8 cellular contexts compared by ENCODE assay signal in the genomic region with DNA sequence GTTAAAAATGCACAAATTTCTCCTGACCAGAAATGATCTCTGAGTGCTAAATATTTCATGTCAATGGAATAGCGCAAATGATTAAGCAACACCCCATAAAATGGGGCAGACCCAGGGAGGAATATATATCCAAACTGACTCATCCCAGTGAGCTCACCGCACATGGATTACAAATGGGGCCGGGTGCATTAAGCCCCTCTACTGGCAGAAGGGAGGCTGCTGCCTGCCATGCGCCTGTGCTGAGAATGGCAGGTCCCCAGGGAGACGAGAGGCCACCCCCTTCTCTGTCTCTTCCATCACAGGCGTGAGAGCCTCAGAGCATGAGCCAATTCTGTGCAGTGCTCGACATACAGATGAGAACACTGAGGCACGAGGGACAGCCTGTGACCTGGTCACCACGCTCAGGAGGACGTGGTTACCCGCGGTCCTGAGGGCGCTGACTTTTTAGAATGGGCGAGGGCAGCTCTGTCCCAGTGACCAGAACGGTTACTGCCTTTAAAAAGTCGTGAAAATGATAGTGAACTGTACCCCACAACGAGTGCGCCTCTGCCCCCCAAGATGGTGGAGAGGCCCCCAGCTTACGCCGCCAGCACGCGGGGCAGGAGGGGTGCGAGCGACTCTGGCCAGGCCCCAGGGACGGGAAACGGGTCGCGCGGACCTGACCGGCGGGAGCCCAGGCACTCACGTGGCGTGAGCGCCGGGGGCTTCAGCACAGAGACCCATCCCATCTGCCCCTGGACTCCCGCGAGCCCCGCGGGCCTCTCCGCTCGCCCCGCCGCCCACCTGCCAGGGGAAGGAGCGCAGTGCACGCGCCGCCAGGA.
DNase-seq lines count a peak whose midpoint lies in the region; ATAC-seq, FAIRE-seq and TF ChIP-seq lines count a peak whose summit lies in the region.
"Not testable (repeated sequence)": the region's sequence is repeated elsewhere in the genome, so short reads cannot be mapped to it uniquely, and the experiment has no call there.

No MANE protein-coding gene starts in this region.

- intact Hi-C loops in activated T-helper 1 cell treated with anti-CD3 and anti-CD28 coated beads, Interleukin-12 subunit alpha, Interleukin-12 subunit beta, Interleukin-2, Interleukin-4 antibody, amounts not matched to agents 30 ng/mL and 10 ng/mL and 1 ng/mL, durations not matched to agents 14 hours and 24 hours and 36 hours (cut with micrococcal nuclease): loop anchor here (1.0 to 5.0 kb wide), 7 partner anchors 174 to 658 kb away; partner anchors contain the start of genes CHKA, POLD4, PPP1CA and PPP6R3
- intact Hi-C loops in left lung (cut with DNase I): not testable (repeated sequence)

- H3K4me1 Mint-ChIP-seq in activated T-helper 1 cell treated with anti-CD3 and anti-CD28 coated beads, Interleukin-12 subunit alpha, Interleukin-12 subunit beta, Interleukin-2, Interleukin-4 antibody, amounts not matched to agents 30 ng/mL and 10 ng/mL and 1 ng/mL, durations not matched to agents 14 hours and 24 hours and 36 hours (ENCODE audit: low read depth); endothelial cell (ENCODE audit: unreplicated experiment): not testable (repeated sequence)

- not testable (repeated sequence) for H3K4me1 ChIP-seq in A549, left lung

- H3K27ac ChIP-seq in A549 (peak overlapping the region; percentile 95 to 98), left lung (peak overlapping the region in 1 of 2 donors; percentile 78)

- CTCF ChIA-PET in A549 (lab: Yijun Ruan, JAX): not testable (repeated sequence)

- H3K27me3 Mint-ChIP-seq in activated T-helper 1 cell treated with anti-CD3 and anti-CD28 coated beads, Interleukin-12 subunit alpha, Interleukin-12 subunit beta, Interleukin-2, Interleukin-4 antibody, amounts not matched to agents 30 ng/mL and 10 ng/mL and 1 ng/mL, durations not matched to agents 14 hours and 24 hours and 36 hours (ENCODE audit: insufficient read depth): peaks cover 10% of the 10 kb centered on the region
- not testable (repeated sequence) for H3K27me3 Mint-ChIP-seq in endothelial cell (ENCODE audit: unreplicated experiment)

- TF ChIP-seq RAD21 in A549 (conservative IDR thresholded peaks at IDR 0.05 in 1 of 2, IDR thresholded peaks at IDR 0.05 in 1 of 2): not testable (repeated sequence)

- H3K4me3 ChIP-seq in A549: peak overlapping the region; percentile 96
- H3K4me3 ChIP-seq in left lung: peak overlapping the region; percentile 55 to 58

- peak; percentile 21 to 39 for DNase-seq in A549 (ENCODE audit: low read depth in 1 of 2, low spot score in 1 of 2)
- peak; percentile 15 for DNase-seq in HK-2 (ENCODE audit: unreplicated experiment)
- peak; percentile 30 for DNase-seq in OCI-M1 (lab: John Stamatoyannopoulos, UW)
- DNase-seq in activated T-helper 1 cell treated with anti-CD3 and anti-CD28 coated beads, Interleukin-12 subunit alpha, Interleukin-12 subunit beta, Interleukin-2, Interleukin-4 antibody, amounts not matched to agents 30 ng/mL and 10 ng/mL and 1 ng/mL, durations not matched to agents 14 hours and 24 hours and 36 hours (ENCODE audit: low spot score); endothelial cell (ENCODE audit: low spot score); left lung: not testable (repeated sequence)
- peak; percentile 87 for DNase-seq in retina

- 7% methylated on average over 23 of the region's 47 CpGs for WGBS in A549 (ENCODE audit: missing lambda C conversion rate)

- POLR2A ChIA-PET in A549 (lab: Yijun Ruan, JAX): not testable (repeated sequence)

- TF ChIP-seq EP300 in A549 (IDR thresholded peaks at IDR 0.05): not testable (repeated sequence)

- TF ChIP-seq CTCF in A549 (IDR thresholded peaks at IDR 0.05); endothelial cell (IDR thresholded peaks at IDR 0.05; ENCODE audit: unreplicated experiment); left lung (IDR thresholded peaks at IDR 0.05): not testable (repeated sequence)

- ATAC-seq in A549 (peak; percentile 36 to 74), GM18511 (IDR thresholded peaks at IDR 0.05; ENCODE audit: unreplicated experiment) (peak; percentile 20)
- ATAC-seq in left lung: not testable (repeated sequence)

- not testable (repeated sequence) for H3K9me3 Mint-ChIP-seq in activated T-helper 1 cell treated with anti-CD3 and anti-CD28 coated beads, Interleukin-12 subunit alpha, Interleukin-12 subunit beta, Interleukin-2, Interleukin-4 antibody, amounts not matched to agents 30 ng/mL and 10 ng/mL and 1 ng/mL, durations not matched to agents 14 hours and 24 hours and 36 hours; endothelial cell (ENCODE audit: unreplicated experiment)

- peak overlapping the region; percentile 95 for H3K4me2 ChIP-seq in A549

- not testable (repeated sequence) for H3K36me3 ChIP-seq in left lung

- peak overlapping the region; percentile 79 for H3K27ac Mint-ChIP-seq in activated T-helper 1 cell treated with anti-CD3 and anti-CD28 coated beads, Interleukin-12 subunit alpha, Interleukin-12 subunit beta, Interleukin-2, Interleukin-4 antibody, amounts not matched to agents 30 ng/mL and 10 ng/mL and 1 ng/mL, durations not matched to agents 14 hours and 24 hours and 36 hours
- not testable (repeated sequence) for H3K27ac Mint-ChIP-seq in endothelial cell (ENCODE audit: unreplicated experiment)

- peak; percentile 53; the same call in 1 of the 2 replicates for TF ChIP-seq POLR2A in A549 (IDR thresholded peaks at IDR 0.05; ENCODE audit: low read length)

- peak overlapping the region; percentile 88 for H3K4me3 Mint-ChIP-seq in activated T-helper 1 cell treated with anti-CD3 and anti-CD28 coated beads, Interleukin-12 subunit alpha, Interleukin-12 subunit beta, Interleukin-2, Interleukin-4 antibody, amounts not matched to agents 30 ng/mL and 10 ng/mL and 1 ng/mL, durations not matched to agents 14 hours and 24 hours and 36 hours
- peak overlapping the region; percentile 89 for H3K4me3 Mint-ChIP-seq in endothelial cell (ENCODE audit: unreplicated experiment)

- H3K9me3 ChIP-seq in A549, left lung: not testable (repeated sequence)

- not testable (repeated sequence) for FAIRE-seq in A549 (lab: Jason Lieb, UNC)

- not testable (repeated sequence) for H3K27me3 ChIP-seq in left lung

- H3K36me3 Mint-ChIP-seq in activated T-helper 1 cell treated with anti-CD3 and anti-CD28 coated beads, Interleukin-12 subunit alpha, Interleukin-12 subunit beta, Interleukin-2, Interleukin-4 antibody, amounts not matched to agents 30 ng/mL and 10 ng/mL and 1 ng/mL, durations not matched to agents 14 hours and 24 hours and 36 hours (ENCODE audit: low read depth); endothelial cell (ENCODE audit: low read depth, unreplicated experiment): not testable (repeated sequence)

TF ChIP-seq in A549, 52 proteins besides CTCF, POLR2A, EP300 and RAD21:
- TF ChIP-seq CEBPB (IDR thresholded peaks at IDR 0.05) (peak in 1 of 2 experiments; percentile 43; a peak in 1 of 4 replicates), E2F6 (IDR thresholded peaks at IDR 0.05; ENCODE audit: borderline replicate concordance, low read depth) (peak; percentile 48; the same call in 1 of the 2 replicates), FOSL2 (CRISPR knock-in tag; IDR thresholded peaks at IDR 0.05) (peak; percentile 53; the same call in 1 of the 2 replicates)
- TF ChIP-seq, protein P1, sequence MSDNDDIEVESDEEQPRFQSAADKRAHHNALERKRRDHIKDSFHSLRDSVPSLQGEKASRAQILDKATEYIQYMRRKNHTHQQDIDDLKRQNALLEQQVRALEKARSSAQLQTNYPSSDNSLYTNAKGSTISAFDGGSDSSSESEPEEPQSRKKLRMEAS (IDR thresholded peaks at IDR 0.05): peak; percentile 80
- not testable (repeated sequence) for TF ChIP-seq FOSL2 (IDR thresholded peaks at IDR 0.05)
